13 cellular contexts compared by ENCODE assay signal in genomic region chr3:155890671-155891190, GRCh38. TPM values are rescaled to one million over a fixed set of nuclear protein-coding genes. Genes with fewer than 3 reads are reported as not detected.
DNase-seq lines count a peak whose midpoint lies in the region; ATAC-seq, FAIRE-seq and TF ChIP-seq lines count a peak whose summit lies in the region.
"Had no signal": no experiment of that assay in that cellular context is flagged by ENCODE, and none has a peak within 500 bp of the region (broad histone marks: within the 10 kb centered on the region; RNA-seq: fewer than 3 reads in every experiment).

No MANE protein-coding gene starts in this region.

- no peaks in the 10 kb centered on the region for H3K27me3 Mint-ChIP-seq in CD8-positive, alpha-beta T cell (ENCODE audit: low read depth)
- H3K27me3 Mint-ChIP-seq: activated naive CD8-positive, alpha-beta T cell; stimulated activated naive B cell treated with anti-CD40 and anti-IgM and Interleukin-4, amounts not matched to agents 10 μg/mL and 1 μg/mL and 100 μg/mL, for 72 hours had no signal

- H3K27ac ChIP-seq in AG04450 (ENCODE audit: low read depth, low read length) (no peak overlapping the region), Karpas-422 (ENCODE audit: low read length) (peak overlapping the region; percentile 65), uterus (no peak overlapping the region)
- H3K27ac ChIP-seq in CD8-positive, alpha-beta T cell (ENCODE audit: low read depth, low read length): no peak overlapping the region

- H3K27ac Mint-ChIP-seq in CD8-positive, alpha-beta T cell: no peak overlapping the region
- H3K27ac Mint-ChIP-seq: activated naive CD8-positive, alpha-beta T cell; stimulated activated naive B cell treated with anti-CD40 and anti-IgM and Interleukin-4, amounts not matched to agents 10 μg/mL and 1 μg/mL and 100 μg/mL, for 72 hours had no signal

- H3K36me3 ChIP-seq in Karpas-422 (ENCODE audit: insufficient read depth, low read length) (peaks cover 28% of the 10 kb centered on the region), uterus (no peaks in the 10 kb centered on the region)
- H3K36me3 ChIP-seq in CD8-positive, alpha-beta T cell (ENCODE audit: insufficient read depth, low read length): no peaks in the 10 kb centered on the region

- TF ChIP-seq CTCF in AG04450 (IDR thresholded peaks at IDR 0.05; ENCODE audit: low read depth, low read length) (no peak), uterus (IDR thresholded peaks at IDR 0.05) (no peak)
- no peak for TF ChIP-seq CTCF in CD8-positive, alpha-beta T cell (IDR thresholded peaks at IDR 0.05)

- no peak for ATAC-seq in CD8-positive, alpha-beta T cell
- ATAC-seq in GM19397 (IDR thresholded peaks at IDR 0.05; ENCODE audit: unreplicated experiment): no peak
- ATAC-seq: stimulated activated naive B cell treated with anti-CD40 and anti-IgM and Interleukin-4, amounts not matched to agents 10 μg/mL and 1 μg/mL and 100 μg/mL, for 72 hours had no signal

- peaks cover 22% of the 10 kb centered on the region for H3K36me3 Mint-ChIP-seq in CD8-positive, alpha-beta T cell

- H3K4me2 ChIP-seq in Karpas-422 (ENCODE audit: low read depth, low read length, poor library complexity, severe bottlenecking): peak overlapping the region; percentile 31

- peaks cover 41% of the 10 kb centered on the region for H3K4me1 ChIP-seq in Karpas-422 (ENCODE audit: low read length)
- H3K4me1 ChIP-seq in CD8-positive, alpha-beta T cell (ENCODE audit: insufficient read depth, low read length): no peaks in the 10 kb centered on the region
- H3K4me1 ChIP-seq in uterus: no peaks in the 10 kb centered on the region

- no peak for TF ChIP-seq POLR2A in uterus (IDR thresholded peaks at IDR 0.05)

- H3K9me3 ChIP-seq in AG04450 (ENCODE audit: control insufficient read depth, insufficient read depth, low read length) (no peaks in the 10 kb centered on the region), Karpas-422 (ENCODE audit: low read length) (no peaks in the 10 kb centered on the region), uterus (no peaks in the 10 kb centered on the region)
- H3K9me3 ChIP-seq in CD8-positive, alpha-beta T cell (ENCODE audit: low read length): no peaks in the 10 kb centered on the region

- CTCF ChIA-PET in AG04450 (lab: Charles Lee): interaction anchor here (1.1 kb wide), 1 partner anchor 21 kb away, joined by 3 read pairs; no protein-coding TSS in a partner anchor
- CTCF ChIA-PET in CD8-positive, alpha-beta T cell (lab: Charles Lee): no interaction called here

- peaks cover 99% of the 10 kb centered on the region for H3K79me2 ChIP-seq in Karpas-422 (ENCODE audit: low read length)

- FAIRE-seq in GM19239 (lab: Jason Lieb, UNC): peak; percentile 66
- FAIRE-seq: TTC549 had no signal

- H3K27me3 ChIP-seq in AG04450 (ENCODE audit: control insufficient read depth, insufficient read depth, low read length) (no peaks in the 10 kb centered on the region), Karpas-422 (ENCODE audit: low read length) (no peaks in the 10 kb centered on the region), uterus (no peaks in the 10 kb centered on the region)
- H3K27me3 ChIP-seq in CD8-positive, alpha-beta T cell (ENCODE audit: insufficient read depth, low read length): no peaks in the 10 kb centered on the region

- H2AFZ ChIP-seq in Karpas-422 (ENCODE audit: low read length): no peak overlapping the region

- peaks cover 4% of the 10 kb centered on the region; the same call in 1 of the 2 replicates for H4K20me1 ChIP-seq in Karpas-422 (ENCODE audit: insufficient read depth, low read depth, low read length)

- no peaks in the 10 kb centered on the region for H3K9me3 Mint-ChIP-seq in CD8-positive, alpha-beta T cell
- H3K9me3 Mint-ChIP-seq: stimulated activated naive B cell treated with anti-CD40 and anti-IgM and Interleukin-4, amounts not matched to agents 10 μg/mL and 1 μg/mL and 100 μg/mL, for 72 hours had no signal

- H3K4me3 ChIP-seq in AG04450 (ENCODE audit: low read depth, low read length): no peak overlapping the region
- no peak overlapping the region for H3K4me3 ChIP-seq in Karpas-422 (ENCODE audit: low read length)
- H3K4me3 ChIP-seq in CD8-positive, alpha-beta T cell (ENCODE audit: low read depth, low read length): no peak overlapping the region
- H3K4me3 ChIP-seq in uterus: no peak overlapping the region

- peaks cover 31% of the 10 kb centered on the region for H3K4me1 Mint-ChIP-seq in CD8-positive, alpha-beta T cell (ENCODE audit: low read depth)

- H3K9me2 ChIP-seq in Karpas-422 (replicated peaks; ENCODE audit: insufficient read depth, low read length): no peaks in the 10 kb centered on the region

- DNase-seq in AG04450 (ENCODE audit: low read depth, low spot score) (peak; percentile 18), GM19239 (ENCODE audit: insufficient read length, low spot score) (no peak), Karpas-422 (no peak), fibroblast of gingiva (ENCODE audit: low read depth) (peak; percentile 57), uterus (no peak), MV-4-11 (lab: John Stamatoyannopoulos, UW) (no peak)
- no peak for DNase-seq in CD8-positive, alpha-beta T cell
- DNase-seq: DND-41; NCI-H1694 treated with DMSO at 0.1 percent for 48 hours; stimulated activated naive B cell treated with anti-CD40 and anti-IgM and Interleukin-4, amounts not matched to agents 10 μg/mL and 1 μg/mL and 100 μg/mL, for 72 hours had no signal

- H3K9ac ChIP-seq in Karpas-422 (ENCODE audit: low read length): no peak overlapping the region

- POLR2A ChIA-PET in AG04450 (lab: Yijun Ruan, JAX): no interaction called here
- POLR2A ChIA-PET in CD8-positive, alpha-beta T cell (lab: Charles Lee): no interaction called here

- no peak overlapping the region for H3K4me3 Mint-ChIP-seq in CD8-positive, alpha-beta T cell
- H3K4me3 Mint-ChIP-seq: activated naive CD8-positive, alpha-beta T cell; stimulated activated naive B cell treated with anti-CD40 and anti-IgM and Interleukin-4, amounts not matched to agents 10 μg/mL and 1 μg/mL and 100 μg/mL, for 72 hours had no signal

- intact Hi-C loops in CD8-positive, alpha-beta T cell (cut with DNase I, micrococcal nuclease): no loop called here
- intact Hi-C loops in uterus (cut with DNase I; ENCODE audit: low total_unique reads): no loop called here

RNA-seq across cellular contexts. Expression of gene GMPS, which starts 20.3 kb away (rescaled TPM):
- polyA plus RNA-seq in AG04450 (2011; rRNA removed): 43.9 and 69.2 TPM in 2 replicates
- polyA minus RNA-seq in AG04450 (2011; rRNA and poly(A)+ RNA removed): 28.6 and 54.0 TPM in 2 replicates
- total RNA-seq in Karpas-422 (2014; rRNA removed; shearing (Covaris generic); ENCODE audit: low replicate concordance): 50.9 and 83.1 TPM in 2 replicates
- 10 to 100 TPM; 29.6 to 31.7 TPM for total RNA-seq in CD8-positive, alpha-beta T cell
- total RNA-seq in uterus: 10 to 100 TPM; 10.5 to 71.7 (median 51.3) TPM

RNA-seq across cellular contexts. Expression of gene SLC33A1, which starts 36.5 kb away (rescaled TPM):
- polyA plus RNA-seq in AG04450 (2011; rRNA removed): 23.0 and 27.8 TPM in 2 replicates
- polyA minus RNA-seq in AG04450 (2011; rRNA and poly(A)+ RNA removed): 24.7 and 34.3 TPM in 2 replicates
- 29.4 and 54.6 TPM in 2 replicates for total RNA-seq in Karpas-422 (2014; rRNA removed; shearing (Covaris generic); ENCODE audit: low replicate concordance)
- 10 to 100 TPM; 12.6 to 12.9 TPM for total RNA-seq in CD8-positive, alpha-beta T cell
- total RNA-seq in uterus: 10 to 100 TPM; 33.3 to 44.6 (median 37.0) TPM

Comparison
In these comparisons a context has a peak if more than half of its experiments do, and no peak if none do; other contexts are left out.
1. DNase-seq: peak in AG04450 (single experiment) and fibroblast of gingiva (single experiment); none in GM19239 (single experiment), Karpas-422 (single experiment), CD8-positive, alpha-beta T cell (0 of 7), uterus (0 of 2) and MV-4-11 (single experiment).